In genomic region chr12:56118688-56119045, GRCh38 we compare ENCODE assay signal across 8 cellular contexts. TPM values are rescaled to one million over a fixed set of nuclear protein-coding genes. Genes with fewer than 3 reads are reported as not detected.
A peak's percentile ranks its signal among the peaks of the same experiment; 100 is the strongest.
DNase-seq lines count a peak whose midpoint lies in the region; ATAC-seq and TF ChIP-seq lines count a peak whose summit lies in the region.

No MANE protein-coding gene starts in this region.

- WGBS in heart right ventricle, 2 donors, result 7% methylated on average over 10 of the region's 10 CpGs

- DNase-seq in heart right ventricle, result no peak
- DNase-seq in left ventricle myocardium superior, result no peak
- no peak for DNase-seq in RWPE2 (ENCODE audit: low spot score)
- no peak for DNase-seq in fibroblast of mammary gland (ENCODE audit: low read depth)
- DNase-seq in NCI-H446 treated with DMSO at 0.1 percent for 48 hours (lab: John Stamatoyannopoulos, UW), result no peak
- DNase-seq in activated CD4-positive, alpha-beta T cell treated with anti-CD3 and anti-CD28 coated beads for 48 hours, result no peak
- DNase-seq in NCI-H1436 (lab: John Stamatoyannopoulos, UW), result no peak

- H3K4me1 ChIP-seq in heart right ventricle (peaks cover 0 to 60% (median 40%) of the 10 kb centered on the region in 9 donors), RWPE2 (ENCODE audit: insufficient read depth, poor library complexity, severe bottlenecking) (peaks cover 22% of the 10 kb centered on the region), skeletal muscle tissue (ENCODE audit: control insufficient read depth in 3 of 3, insufficient read depth in 3 of 3, low read length in 3 of 3) (peaks cover 50 to 64% (median 61%) of the 10 kb centered on the region in 3 donors)

- TF ChIP-seq CTCF in heart right ventricle (IDR thresholded peaks at IDR 0.05) (no peak), RWPE2 (IDR thresholded peaks at IDR 0.05; ENCODE audit: poor library complexity, severe bottlenecking) (no peak), fibroblast of mammary gland (conservative IDR thresholded peaks at IDR 0.05; ENCODE audit: control insufficient read depth, insufficient read depth, low read depth, low read length) (no peak)

- intact Hi-C loops in heart right ventricle (cut with DNase I) (loop anchor here in 7 of 10 donors (1.0 to 10.0 kb wide), 15 partner anchors 40 to 384 kb away; partner anchors contain the start of genes SMARCC2 (in 5 of the 7), SPRYD4 (in 5 of the 7), NABP2 (in 4 of the 7) and MYL6 (in 2 of the 7)), left ventricle myocardium superior (cut with micrococcal nuclease) (no loop called here)

- no peaks in the 10 kb centered on the region for H3K9me3 ChIP-seq in heart right ventricle
- H3K9me3 ChIP-seq in RWPE2 (ENCODE audit: severe bottlenecking), result no peaks in the 10 kb centered on the region
- H3K9me3 ChIP-seq in skeletal muscle tissue (ENCODE audit: control insufficient read depth in 3 of 3, low read length in 3 of 3), result no peaks in the 10 kb centered on the region

- H3K9ac ChIP-seq in skeletal muscle tissue (ENCODE audit: low read depth in 1 of 3, low read length in 3 of 3), result peak overlapping the region; percentile 80 to 95 (median 94)

- peak in 2 of 8 donors; percentile 0 for ATAC-seq in heart right ventricle
- ATAC-seq in left ventricle myocardium superior, result no peak
- peak; percentile 8 for ATAC-seq in RWPE2 (ENCODE audit: low read depth)

- H3K27me3 ChIP-seq in heart right ventricle (no peaks in the 10 kb centered on the region), RWPE2 (ENCODE audit: insufficient read depth, poor library complexity, severe bottlenecking) (no peaks in the 10 kb centered on the region), skeletal muscle tissue (ENCODE audit: control insufficient read depth in 3 of 3, insufficient read depth in 3 of 3, low read length in 3 of 3) (no peaks in the 10 kb centered on the region)

- peak overlapping the region; percentile 64 to 95 (median 88) for H3K27ac ChIP-seq in heart right ventricle
- H3K27ac ChIP-seq in RWPE2 (ENCODE audit: poor library complexity, severe bottlenecking), result peak overlapping the region; percentile 89
- H3K27ac ChIP-seq in skeletal muscle tissue (ENCODE audit: low read depth, low read length), result peak overlapping the region; percentile 94

- peaks cover 0 to 43% (median 13%) of the 10 kb centered on the region in 9 donors for H3K36me3 ChIP-seq in heart right ventricle
- peaks cover 18% of the 10 kb centered on the region for H3K36me3 ChIP-seq in RWPE2 (ENCODE audit: low read depth)
- peaks cover 11 to 22% (median 16%) of the 10 kb centered on the region in 3 donors for H3K36me3 ChIP-seq in skeletal muscle tissue (ENCODE audit: control insufficient read depth in 3 of 3, insufficient read depth in 3 of 3, low read length in 3 of 3)

- peak overlapping the region; percentile 53 to 84 (median 74) for H3K4me3 ChIP-seq in heart right ventricle
- peak overlapping the region; percentile 62 for H3K4me3 ChIP-seq in RWPE2 (ENCODE audit: severe bottlenecking)
- peak overlapping the region; percentile 86 for H3K4me3 ChIP-seq in fibroblast of mammary gland (ENCODE audit: control insufficient read depth, low read depth, low read length)
- peak overlapping the region; percentile 82 to 97 (median 96) for H3K4me3 ChIP-seq in skeletal muscle tissue (ENCODE audit: low read length in 3 of 3)

RNA-seq across cellular contexts. Expression of gene ZC3H10, which starts 0.6 kb away (rescaled TPM):
- total RNA-seq in heart right ventricle (1 to 10 TPM; 3.6 to 5.8 (median 4.9) TPM), left ventricle myocardium superior (5.5 TPM), skeletal muscle tissue (5.7 TPM)
- 1 to 10 TPM; 2.1 to 3.4 TPM for polyA plus RNA-seq in heart right ventricle

RNA-seq across cellular contexts. Expression of gene RPL41, which starts 2.2 kb away (rescaled TPM):
- total RNA-seq in heart right ventricle (1,000 to 10,000 TPM; 1,835 to 2,619 (median 2,004) TPM), left ventricle myocardium superior (1,980 TPM), skeletal muscle tissue (4,392 TPM)
- polyA plus RNA-seq in heart right ventricle, result 1,000 to 10,000 TPM in 1 of 2 donors, 100 to 1,000 TPM in 1; 475 to 5,263 TPM

RNA-seq across cellular contexts. Expression of gene ESYT1, which starts 9.4 kb away (rescaled TPM):
- 10 to 100 TPM; 28.8 to 47.5 (median 31.9) TPM for total RNA-seq in heart right ventricle
- polyA plus RNA-seq in heart right ventricle, result 10 to 100 TPM; 20.9 to 57.3 TPM
- 28.0 TPM for total RNA-seq in left ventricle myocardium superior
- total RNA-seq in skeletal muscle tissue, result 149 TPM

RNA-seq across cellular contexts. Expression of gene PA2G4, which starts 14.3 kb away (rescaled TPM):
- total RNA-seq in heart right ventricle (10 to 100 TPM; 64.3 to 91.9 (median 71.5) TPM), left ventricle myocardium superior (77.1 TPM), skeletal muscle tissue (53.8 TPM)
- 100 to 1,000 TPM in 1 of 2 donors, 10 to 100 TPM in 1; 79.4 to 148 TPM for polyA plus RNA-seq in heart right ventricle

RNA-seq across cellular contexts. Expression of gene MYL6B, which starts 33.7 kb away (rescaled TPM):
- total RNA-seq in heart right ventricle (10 to 100 TPM; 39.8 to 61.9 (median 49.9) TPM), left ventricle myocardium superior (41.4 TPM), skeletal muscle tissue (451 TPM)
- 10 to 100 TPM; 31.9 to 64.0 TPM for polyA plus RNA-seq in heart right ventricle
